29 cellular contexts compared by ENCODE assay signal in genomic region chr10:50595785-50596184, GRCh38.
"Had no signal": no experiment of that assay in that cellular context is flagged by ENCODE, and none has a peak within 500 bp of the region (broad histone marks: within the 10 kb centered on the region; RNA-seq: fewer than 3 reads in every experiment).

No MANE protein-coding gene starts in this region.

- H3K36me3 ChIP-seq: cardiac muscle cell, Peyer's patch, SJSA1 had no signal

- ATAC-seq: activated CD4-positive, alpha-beta T cell treated with anti-CD3 and anti-CD28 coated beads for 36 hours; activated CD4-positive, CD25-positive, alpha-beta regulatory T cell treated with anti-CD3 and anti-CD28 coated beads, Interleukin-2, amount 50 U/mL, for 24 hours; activated T-cell treated with anti-CD3 and anti-CD28 coated beads, Interleukin-2, amount 50 U/mL, for 4 hours had no signal

- H3K9me3 ChIP-seq: Peyer's patch, SJSA1 had no signal

- H3K4me3 ChIP-seq: cardiac muscle cell, coronary artery, Peyer's patch, SJSA1 had no signal

- H3K27me3 ChIP-seq: cardiac muscle cell, Peyer's patch, SJSA1 had no signal

- DNase-seq: activated CD4-positive, alpha-beta memory T cell treated with anti-CD3 and anti-CD28 coated beads for 36 hours; activated CD4-positive, alpha-beta T cell treated with anti-CD3 and anti-CD28 coated beads for 36 hours; activated CD4-positive, alpha-beta T cell treated with anti-CD3 and anti-CD28 coated beads, Interleukin-2, amount 50 U/mL, for 1 hour; activated CD8-positive, alpha-beta memory T cell treated with anti-CD3 and anti-CD28 coated beads, Interleukin-2, amount 50 U/mL, for 4 hours; activated gamma-delta T cell treated with Interleukin-2 at 50 U/mL for 16 hours; activated naive CD4-positive, alpha-beta T cell treated with anti-CD3 and anti-CD28 coated beads, Interleukin-2, amount 50 U/mL, for 16 hours; activated naive CD8-positive, alpha-beta T cell treated with anti-CD3 and anti-CD28 coated beads for 36 hours; activated T-cell treated with anti-CD3 and anti-CD28 coated beads for 4 hours; activated T-cell treated with anti-CD3 and anti-CD28 coated beads, Interleukin-2, amount 50 U/mL, for 4 hours; amniotic stem cell; aorta; Karpas-422; KBM-7; NCI-H1105; NCI-H1417 treated with DMSO at 0.1 percent for 48 hours; NCI-H1694; NCI-H1930; NCI-H2081 treated with DMSO at 0.1 percent for 48 hours; NCI-H345; NCI-H526; NCI-H774; Peyer's patch; RPMI8226; SHP77 treated with DMSO at 0.1 percent for 48 hours; T1000 had no signal

- H3K4me1 ChIP-seq: Peyer's patch had no signal

- H3K27ac ChIP-seq: cardiac muscle cell, coronary artery, Peyer's patch, SJSA1 had no signal
